In genomic region chr10:86931872-86932271, GRCh38 we compare ENCODE assay signal across 21 cellular contexts. TPM values are rescaled to one million over a fixed set of nuclear protein-coding genes. Genes with fewer than 3 reads are reported as not detected.
A peak's percentile ranks its signal among the peaks of the same experiment; 100 is the strongest.
DNase-seq lines count a peak whose midpoint lies in the region; ATAC-seq, FAIRE-seq and TF ChIP-seq lines count a peak whose summit lies in the region.
"Had no signal": no experiment of that assay in that cellular context is flagged by ENCODE, and none has a peak within 500 bp of the region (broad histone marks: within the 10 kb centered on the region; RNA-seq: fewer than 3 reads in every experiment).

No MANE protein-coding gene starts in this region.

- TF ChIP-seq CTCF in GM12878 (IDR thresholded peaks at IDR 0.05 in 2 of 3, conservative IDR thresholded peaks at IDR 0.05 in 1 of 3; ENCODE audit: control insufficient read depth in 2 of 3, extremely low read depth in 1 of 3, insufficient read depth in 1 of 3, low read depth in 3 of 3, low read length in 3 of 3) = no peak
- TF ChIP-seq CTCF in foreskin fibroblast (IDR thresholded peaks at IDR 0.05; ENCODE audit: low read depth, low read length) = no peak
- no peak for TF ChIP-seq CTCF in stomach (IDR thresholded peaks at IDR 0.05)
- TF ChIP-seq CTCF in upper lobe of left lung (IDR thresholded peaks at IDR 0.05) = no peak

- WGBS in GM12878 (ENCODE audit: insufficient coverage, insufficient replicate concordance, low lambda C conversion rate, missing lambda C conversion rate) = 69% methylated on average over 1 of the region's 1 CpG
- 82 to 90% (median 84%) methylated on average over 1 of the region's 1 CpG for WGBS in stomach, 5 donors
- 72 to 74% methylated on average over 1 of the region's 1 CpG for WGBS in upper lobe of left lung, 2 donors

- intact Hi-C loops in GM12878 (cut with micrococcal nuclease; ENCODE audit: unreplicated experiment) (no loop called here), stomach (cut with DNase I; ENCODE audit: low total_unique reads) (no loop called here)

- no peak for ATAC-seq in GM12878
- ATAC-seq in upper lobe of left lung (ENCODE audit: low FRiP score in 2 of 2) = no peak
- ATAC-seq: psoas muscle; stimulated activated naive B cell treated with anti-CD40 and anti-IgM and Interleukin-4, amounts not matched to agents 10 μg/mL and 1 μg/mL and 100 μg/mL, for 72 hours had no signal

- RAD21 ChIA-PET in GM12878 (lab: Charles Lee; ENCODE audit: unreplicated experiment) = no interaction called here

- BruUV-seq in GM12878 (replicated peaks; lab: Mats Ljungman, UMichigan) = no TSS peak

- H3K36me3 ChIP-seq in GM12878 (ENCODE audit: control insufficient read depth in 2 of 2, insufficient read depth in 2 of 2, low read length in 1 of 2) (peaks cover 0 to 3% of the 10 kb centered on the region in 2 experiments; a peak in 1 of 4 replicates), stomach (peaks cover 8 to 38% (median 30%) of the 10 kb centered on the region in 4 donors), upper lobe of left lung (peaks cover 0 to 58% (median 5%) of the 10 kb centered on the region in 4 donors)

- H3K4me1 ChIP-seq in GM12878 (ENCODE audit: control insufficient read depth, insufficient read depth, low read length) (no peaks in the 10 kb centered on the region), stomach (peaks cover 0 to 15% (median 6%) of the 10 kb centered on the region in 4 donors), upper lobe of left lung (no peaks in the 10 kb centered on the region)
- H3K4me1 ChIP-seq: psoas muscle had no signal

- CTCF ChIA-PET in GM12878 (lab: Yijun Ruan, JAX) = interaction anchor here (0.6 kb wide), 1 partner anchor 159 kb away, joined by 6 read pairs; no protein-coding TSS in a partner anchor

- H3K4me2 ChIP-seq in GM12878 (ENCODE audit: control insufficient read depth, insufficient read depth) = no peak overlapping the region
- H3K4me2 ChIP-seq: SK-N-SH had no signal

- H3K27ac ChIP-seq in GM12878 (ENCODE audit: control insufficient read depth, insufficient read depth) (no peak overlapping the region), stomach (peak overlapping the region in 3 of 5 donors; percentile 28 to 33 (median 30)), upper lobe of left lung (no peak overlapping the region)
- H3K27ac ChIP-seq: psoas muscle had no signal

- TF ChIP-seq POLR2A in GM12878 (IDR thresholded peaks at IDR 0.05; ENCODE audit: low read depth, low read length) (no peak), stomach (IDR thresholded peaks at IDR 0.05) (no peak), upper lobe of left lung (IDR thresholded peaks at IDR 0.05) (no peak)

- DNase-seq in EH (ENCODE audit: low read depth) (peak; percentile 37), GM12878 (ENCODE audit: low read depth, low spot score) (no peak), foreskin fibroblast (peak; percentile 77 to 83), stomach (no peak), inferior parietal cortex (ENCODE audit: extremely low spot score) (no peak), upper lobe of left lung (no peak), NCI-H2227 (lab: John Stamatoyannopoulos, UW; ENCODE audit: unreplicated experiment) (no peak), NCI-H1048 (lab: John Stamatoyannopoulos, UW) (no peak)
- DNase-seq: activated CD4-positive, alpha-beta T cell treated with anti-CD3 and anti-CD28 coated beads for 1 hour; activated effector memory CD4-positive, alpha-beta T cell treated with anti-CD3 and anti-CD28 coated beads, Interleukin-2, amount 50 U/mL, for 16 hours; amniotic stem cell; Caco-2; endodermal cell; NCI-H1105; NCI-H2171 treated with DMSO at 0.1 percent for 48 hours; psoas muscle; SK-N-SH; stimulated activated naive B cell treated with anti-CD40 and anti-IgM and Interleukin-4, amounts not matched to agents 10 μg/mL and 1 μg/mL and 100 μg/mL, for 72 hours had no signal

- H3K27me3 ChIP-seq in GM12878 (replicated peaks in 1 of 2; ENCODE audit: control insufficient read depth in 2 of 2, insufficient read depth in 2 of 2, low read length in 1 of 2) = no peaks in the 10 kb centered on the region
- H3K27me3 ChIP-seq in stomach = no peaks in the 10 kb centered on the region
- no peaks in the 10 kb centered on the region for H3K27me3 ChIP-seq in upper lobe of left lung

- H3K79me2 ChIP-seq in GM12878 (ENCODE audit: control insufficient read depth, insufficient read depth, low read length) = no peaks in the 10 kb centered on the region

- H3K4me3 ChIP-seq in GM12878 (no peak overlapping the region), foreskin fibroblast (ENCODE audit: low read depth in 1 of 2, low read length in 2 of 2) (no peak overlapping the region), stomach (no peak overlapping the region), upper lobe of left lung (no peak overlapping the region)
- H3K4me3 ChIP-seq: psoas muscle had no signal

- TF ChIP-seq RAD21 in GM12878 (IDR thresholded peaks at IDR 0.05; ENCODE audit: insufficient read depth, low read depth, low read length) = no peak

- H2AFZ ChIP-seq in GM12878 (ENCODE audit: control insufficient read depth, low read depth, low read length) = no peak overlapping the region

- FAIRE-seq in GM12878 (lab: Jason Lieb, UNC) = no peak
- FAIRE-seq: GM12892, RCC 7860, urothelium cell line had no signal

- H3K9me3 ChIP-seq in GM12878 (replicated peaks; ENCODE audit: control insufficient read depth, insufficient read depth, low read length) = no peaks in the 10 kb centered on the region
- H3K9me3 ChIP-seq in stomach = no peaks in the 10 kb centered on the region
- no peaks in the 10 kb centered on the region for H3K9me3 ChIP-seq in upper lobe of left lung
- H3K9me3 ChIP-seq: Caco-2, psoas muscle, SK-N-SH had no signal

- H3K9ac ChIP-seq in GM12878 (ENCODE audit: control insufficient read depth, insufficient read depth, low read length) = no peak overlapping the region
- H3K9ac ChIP-seq: SK-N-SH had no signal

- SMC1A ChIA-PET in GM12878 (lab: Charles Lee; ENCODE audit: uncharacterized antibody, unreplicated experiment) = interaction anchor here (0.9 kb wide), 1 partner anchor 14 kb away, joined by 3 read pairs; no protein-coding TSS in a partner anchor

- POLR2A ChIA-PET in GM12878 (lab: Charles Lee) = no interaction called here

- TF ChIP-seq EP300 in GM12878 (IDR thresholded peaks at IDR 0.05; ENCODE audit: borderline replicate concordance in 1 of 2, control insufficient read depth in 1 of 2, low read depth in 2 of 2, low read length in 2 of 2) = no peak
- TF ChIP-seq EP300 in stomach (IDR thresholded peaks at IDR 0.05) = no peak
- TF ChIP-seq EP300 in upper lobe of left lung (IDR thresholded peaks at IDR 0.05) = no peak

- in situ Hi-C loops in GM12878 (cut with MboI) = no loop called here

- H4K20me1 ChIP-seq in GM12878 (ENCODE audit: control insufficient read depth, insufficient read depth) = no peaks in the 10 kb centered on the region

RNA-seq across cellular contexts. Expression of gene MMRN2, which starts 25.5 kb away (rescaled TPM):
- total RNA-seq in GM12878 (2013; cell fraction: nucleolus; rRNA removed) = 4.0 and 5.9 TPM in 2 replicates
- total RNA-seq in GM12878 (2014; rRNA removed) (0.33 and 1.0 TPM in 2 replicates), GM12878 (2014; rRNA removed; fragmentation: Illumina TruSeq; extraction: Trizol) (0.22 and 0.55 TPM in 2 replicates), GM12878 (2021) (0.40 and 0.95 TPM in 2 replicates), stomach (10 to 100 TPM in 3 of 5 donors, 1 to 10 TPM in 2; 1.8 to 40.0 (median 12.9) TPM), upper lobe of left lung (10 to 100 TPM; 18.8 to 76.8 (median 31.3) TPM)
- 7.0 TPM for polyA plus RNA-seq in GM12878 (2011; ENCODE audit: low read depth)
- polyA plus RNA-seq in GM12878 (2011; rRNA removed) (0.58 and 1.3 TPM in 2 replicates), GM12878 (2014; fragmentation: Illumina TruSeq; extraction: Trizol) (0.54 TPM in 1 of 2 replicates, not detected in the other), GM12878 (2014; fragmentation: Nextera tagmentation; extraction: Ambion mirVana) (under 1 TPM in 1 of 2 experiments, not detected in 1; 0.09 TPM), GM12878 (2014; rRNA removed) (0.11 and 0.19 TPM in 2 replicates), GM12878 (2016; fragmentation: Nextera tagmentation; extraction: Ambion mirVana) (not detected), stomach (1 to 10 TPM in 2 of 3 donors, under 1 TPM in 1; 1.00 to 5.0 (median 3.1) TPM)
- polyA plus RNA-seq in GM12878 (2011; cell fraction: cytosol; rRNA removed) = 0.43 and 0.48 TPM in 2 replicates
- polyA plus RNA-seq in GM12878 (2011; cell fraction: nucleus; rRNA removed) = 2.8 and 3.2 TPM in 2 replicates
- polyA plus RNA-seq in GM12878 (2012) = 0.12 and 0.80 TPM in 2 replicates
- 0.37 and 1.2 TPM in 2 replicates for polyA minus RNA-seq in GM12878 (2011; rRNA and poly(A)+ RNA removed)
- polyA minus RNA-seq in GM12878 (2011; cell fraction: cytosol; rRNA and poly(A)+ RNA removed) = not detected in 2 replicates
- 0.60 and 1.1 TPM in 2 replicates for polyA minus RNA-seq in GM12878 (2011; cell fraction: nucleus; rRNA and poly(A)+ RNA removed)

RNA-seq across cellular contexts. Expression of gene SNCG, which starts 26.5 kb away (rescaled TPM):
- not detected in 2 replicates for total RNA-seq in GM12878 (2013; cell fraction: nucleolus; rRNA removed)
- 0.33 TPM in 1 of 2 replicates, not detected in the other for total RNA-seq in GM12878 (2014; rRNA removed)
- not detected in 2 replicates for total RNA-seq in GM12878 (2014; rRNA removed; fragmentation: Illumina TruSeq; extraction: Trizol)
- total RNA-seq in GM12878 (2021) = 0.33 and 0.35 TPM in 2 replicates
- not detected for polyA plus RNA-seq in GM12878 (2011; ENCODE audit: low read depth)
- 0.22 TPM in 1 of 2 replicates, not detected in the other for polyA plus RNA-seq in GM12878 (2011; rRNA removed)
- 0.10 and 0.28 TPM in 2 replicates for polyA plus RNA-seq in GM12878 (2011; cell fraction: cytosol; rRNA removed)
- polyA plus RNA-seq in GM12878 (2011; cell fraction: nucleus; rRNA removed) = 0.19 TPM in 1 of 2 replicates, not detected in the other
- polyA plus RNA-seq in GM12878 (2012) = 0.31 TPM in 1 of 2 replicates, not detected in the other
- polyA plus RNA-seq in GM12878 (2014; fragmentation: Illumina TruSeq; extraction: Trizol) = not detected in 2 replicates
- not detected for polyA plus RNA-seq in GM12878 (2014; fragmentation: Nextera tagmentation; extraction: Ambion mirVana)
- polyA plus RNA-seq in GM12878 (2014; rRNA removed) = not detected in 2 replicates
- 1 to 10 TPM in 1 of 2 experiments, under 1 TPM in 1; 0.51 to 1.3 TPM for polyA plus RNA-seq in GM12878 (2016; fragmentation: Nextera tagmentation; extraction: Ambion mirVana)
- not detected in 2 replicates for polyA minus RNA-seq in GM12878 (2011; rRNA and poly(A)+ RNA removed)
- not detected in 2 replicates for polyA minus RNA-seq in GM12878 (2011; cell fraction: cytosol; rRNA and poly(A)+ RNA removed)
- polyA minus RNA-seq in GM12878 (2011; cell fraction: nucleus; rRNA and poly(A)+ RNA removed) = not detected in 2 replicates
- 1 to 10 TPM in 4 of 5 donors, not detected in 1; 3.8 to 7.6 (median 5.6) TPM for total RNA-seq in stomach
- 10 to 100 TPM; 10.9 to 59.6 (median 26.4) TPM for polyA plus RNA-seq in stomach
- 10 to 100 TPM in 1 of 6 donors, 1 to 10 TPM in 4, not detected in 1; 2.9 to 24.7 (median 6.4) TPM for total RNA-seq in upper lobe of left lung

RNA-seq across cellular contexts. Expression of gene ADIRF, which starts 36.4 kb away (rescaled TPM):
- not detected in 2 replicates for total RNA-seq in GM12878 (2013; cell fraction: nucleolus; rRNA removed)
- 0.56 TPM in 1 of 2 replicates, not detected in the other for total RNA-seq in GM12878 (2014; rRNA removed)
- not detected in 2 replicates for total RNA-seq in GM12878 (2014; rRNA removed; fragmentation: Illumina TruSeq; extraction: Trizol)
- total RNA-seq in GM12878 (2021) = 0.64 and 0.72 TPM in 2 replicates
- polyA plus RNA-seq in GM12878 (2011; ENCODE audit: low read depth) = not detected
- 0.38 and 0.40 TPM in 2 replicates for polyA plus RNA-seq in GM12878 (2011; rRNA removed)
- 0.24 and 0.27 TPM in 2 replicates for polyA plus RNA-seq in GM12878 (2011; cell fraction: cytosol; rRNA removed)
- 0.37 and 0.48 TPM in 2 replicates for polyA plus RNA-seq in GM12878 (2011; cell fraction: nucleus; rRNA removed)
- 0.51 and 3.4 TPM in 2 replicates for polyA plus RNA-seq in GM12878 (2012)
- 0.12 TPM in 1 of 2 replicates, not detected in the other for polyA plus RNA-seq in GM12878 (2014; fragmentation: Illumina TruSeq; extraction: Trizol)
- under 1 TPM; 0.77 to 0.98 TPM for polyA plus RNA-seq in GM12878 (2014; fragmentation: Nextera tagmentation; extraction: Ambion mirVana)
- not detected in 2 replicates for polyA plus RNA-seq in GM12878 (2014; rRNA removed)
- 1 to 10 TPM; 1.9 to 2.5 TPM for polyA plus RNA-seq in GM12878 (2016; fragmentation: Nextera tagmentation; extraction: Ambion mirVana)
- polyA minus RNA-seq in GM12878 (2011; rRNA and poly(A)+ RNA removed) = not detected in 2 replicates
- polyA minus RNA-seq in GM12878 (2011; cell fraction: cytosol; rRNA and poly(A)+ RNA removed) = not detected in 2 replicates
- not detected in 2 replicates for polyA minus RNA-seq in GM12878 (2011; cell fraction: nucleus; rRNA and poly(A)+ RNA removed)
- 10 to 100 TPM in 4 of 5 donors, 1 to 10 TPM in 1; 1.2 to 98.2 (median 28.6) TPM for total RNA-seq in stomach
- polyA plus RNA-seq in stomach = 100 to 1,000 TPM in 2 of 3 donors, 10 to 100 TPM in 1; 96.4 to 249 (median 101) TPM
- 100 to 1,000 TPM in 5 of 6 donors, 10 to 100 TPM in 1; 51.3 to 202 (median 164) TPM for total RNA-seq in upper lobe of left lung
- total RNA-seq: Caco-2 had no signal
- polyA plus RNA-seq: SK-N-SH had no signal

Comparison
In these comparisons a context has a peak if more than half of its experiments do, and no peak if none do; other contexts are left out.
1. DNase-seq: peak in EH (single experiment) and foreskin fibroblast (2 of 2); none in GM12878 (single experiment), stomach (single experiment), inferior parietal cortex (single experiment), upper lobe of left lung (0 of 2), NCI-H2227 (single experiment) and NCI-H1048 (single experiment).
2. H3K27ac ChIP-seq: peak in stomach (3 of 5); none in GM12878 (single experiment) and upper lobe of left lung (0 of 4).